In genomic region chr4:123997116-123997515, GRCh38 we compare ENCODE assay signal across 1 cellular context.
TF ChIP-seq lines count a peak whose summit lies in the region.

No MANE protein-coding gene starts in this region.

TF ChIP-seq in HCT116, 20 proteins besides CTCF, POLR2A, EP300 and RAD21 (continued from another document):
- TF ChIP-seq REST (IDR thresholded peaks at IDR 0.05; ENCODE audit: low read depth) = no peak
- no peak for TF ChIP-seq EZH2phosphoT487 (IDR thresholded peaks at IDR 0.05; ENCODE audit: borderline replicate concordance)
- no peak for TF ChIP-seq JUND (IDR thresholded peaks at IDR 0.05)
- TF ChIP-seq CEBPB (IDR thresholded peaks at IDR 0.05; ENCODE audit: low read depth) = no peak
- TF ChIP-seq, protein P1, sequence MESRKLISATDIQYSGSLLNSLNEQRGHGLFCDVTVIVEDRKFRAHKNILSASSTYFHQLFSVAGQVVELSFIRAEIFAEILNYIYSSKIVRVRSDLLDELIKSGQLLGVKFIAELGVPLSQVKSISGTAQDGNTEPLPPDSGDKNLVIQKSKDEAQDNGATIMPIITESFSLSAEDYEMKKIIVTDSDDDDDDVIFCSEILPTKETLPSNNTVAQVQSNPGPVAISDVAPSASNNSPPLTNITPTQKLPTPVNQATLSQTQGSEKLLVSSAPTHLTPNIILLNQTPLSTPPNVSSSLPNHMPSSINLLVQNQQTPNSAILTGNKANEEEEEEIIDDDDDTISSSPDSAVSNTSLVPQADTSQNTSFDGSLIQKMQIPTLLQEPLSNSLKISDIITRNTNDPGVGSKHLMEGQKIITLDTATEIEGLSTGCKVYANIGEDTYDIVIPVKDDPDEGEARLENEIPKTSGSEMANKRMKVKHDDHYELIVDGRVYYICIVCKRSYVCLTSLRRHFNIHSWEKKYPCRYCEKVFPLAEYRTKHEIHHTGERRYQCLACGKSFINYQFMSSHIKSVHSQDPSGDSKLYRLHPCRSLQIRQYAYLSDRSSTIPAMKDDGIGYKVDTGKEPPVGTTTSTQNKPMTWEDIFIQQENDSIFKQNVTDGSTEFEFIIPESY (IDR thresholded peaks at IDR 0.05; ENCODE audit: extremely low read depth, insufficient replicate concordance, low read length) = no peak
- no peak for TF ChIP-seq TCF7L2 (IDR thresholded peaks at IDR 0.05; ENCODE audit: borderline replicate concordance, extremely low read depth, insufficient read depth, insufficient read length)
- no peak for TF ChIP-seq EGR1 (IDR thresholded peaks at IDR 0.05; ENCODE audit: low read depth)
- no peak for TF ChIP-seq SRF (IDR thresholded peaks at IDR 0.05; ENCODE audit: low read depth)
